14 cellular contexts compared by ENCODE assay signal in genomic region chr4:98682719-98683118, GRCh38. TPM values are rescaled to one million over a fixed set of nuclear protein-coding genes. Genes with fewer than 3 reads are reported as not detected.
DNase-seq lines count a peak whose midpoint lies in the region; ATAC-seq and TF ChIP-seq lines count a peak whose summit lies in the region.
"Had no signal": no experiment of that assay in that cellular context is flagged by ENCODE, and none has a peak within 500 bp of the region (broad histone marks: within the 10 kb centered on the region; RNA-seq: fewer than 3 reads in every experiment).

No MANE protein-coding gene starts in this region.

- no peak overlapping the region for H2AFZ ChIP-seq in SK-N-SH (ENCODE audit: low read depth)
- H2AFZ ChIP-seq: hepatocyte had no signal

- no peak for DNase-seq in heart left ventricle
- no peak for DNase-seq in cardiac septum (ENCODE audit: low spot score)
- peak; percentile 14 for DNase-seq in SK-N-SH
- peak; percentile 47 for DNase-seq in fibroblast of mammary gland (ENCODE audit: low read depth)
- DNase-seq in upper lobe of right lung, result no peak
- no peak for DNase-seq in hypothalamus (lab: John Stamatoyannopoulos, UW)
- no peak for DNase-seq in activated CD8-positive, alpha-beta memory T cell treated with anti-CD3 and anti-CD28 coated beads for 24 hours
- no peak for DNase-seq in amniotic stem cell (lab: John Stamatoyannopoulos, UW)
- DNase-seq: activated CD4-positive, alpha-beta T cell treated with anti-CD3 and anti-CD28 coated beads for 4 hours; CD8-positive, alpha-beta memory T cell; central memory CD4-positive, alpha-beta T cell; left colon; naive thymus-derived CD8-positive, alpha-beta T cell had no signal

- TF ChIP-seq CTCF in heart left ventricle (IDR thresholded peaks at IDR 0.05), result no peak
- TF ChIP-seq CTCF in SK-N-SH (IDR thresholded peaks at IDR 0.05), result no peak
- TF ChIP-seq CTCF in fibroblast of mammary gland (conservative IDR thresholded peaks at IDR 0.05; ENCODE audit: control insufficient read depth, insufficient read depth, low read depth, low read length), result no peak
- no peak for TF ChIP-seq CTCF in upper lobe of right lung (IDR thresholded peaks at IDR 0.05)

- H3K4me2 ChIP-seq in SK-N-SH, result no peak overlapping the region
- H3K4me2 ChIP-seq: hepatocyte had no signal

- H3K36me3 ChIP-seq in heart left ventricle (no peaks in the 10 kb centered on the region), SK-N-SH (replicated peaks in 1 of 2; ENCODE audit: control insufficient read depth in 1 of 2, insufficient read depth in 2 of 2, low read length in 1 of 2) (no peaks in the 10 kb centered on the region), upper lobe of right lung (no peaks in the 10 kb centered on the region)

- no peak overlapping the region for H3K4me3 ChIP-seq in heart left ventricle
- H3K4me3 ChIP-seq in SK-N-SH (ENCODE audit: low read depth in 2 of 2, low read length in 1 of 2), result no peak overlapping the region
- H3K4me3 ChIP-seq in fibroblast of mammary gland (ENCODE audit: control insufficient read depth, low read depth, low read length), result no peak overlapping the region
- H3K4me3 ChIP-seq in upper lobe of right lung, result no peak overlapping the region
- H3K4me3 ChIP-seq: hepatocyte had no signal

- H4K20me1 ChIP-seq in SK-N-SH (ENCODE audit: insufficient read depth), result no peaks in the 10 kb centered on the region

- no peak overlapping the region for H3K27ac ChIP-seq in heart left ventricle
- H3K27ac ChIP-seq in SK-N-SH (ENCODE audit: low read depth in 2 of 2, low read length in 1 of 2), result no peak overlapping the region
- H3K27ac ChIP-seq in upper lobe of right lung, result no peak overlapping the region
- H3K27ac ChIP-seq: hepatocyte had no signal

- H3K4me1 ChIP-seq in heart left ventricle (peaks cover 0 to 6% (median 0%) of the 10 kb centered on the region in 12 donors), SK-N-SH (ENCODE audit: control insufficient read depth in 1 of 2, insufficient read depth in 2 of 2, low read depth in 1 of 2, low read length in 1 of 2) (peaks cover 0 to 4% of the 10 kb centered on the region in 2 experiments; a peak in 3 of 4 replicates), upper lobe of right lung (no peaks in the 10 kb centered on the region)

- H3F3A ChIP-seq in SK-N-SH (replicated peaks; ENCODE audit: insufficient read depth), result peaks cover 8% of the 10 kb centered on the region

- no peak for TF ChIP-seq RAD21 in SK-N-SH (IDR thresholded peaks at IDR 0.05; ENCODE audit: low read length)

- TF ChIP-seq POLR2A in heart left ventricle (IDR thresholded peaks at IDR 0.05), result no peak

- no peak overlapping the region for H3K9ac ChIP-seq in SK-N-SH

- POLR2A ChIA-PET in SK-N-SH (lab: Yijun Ruan, JAX), result no interaction called here

- no peaks in the 10 kb centered on the region for H3K79me2 ChIP-seq in SK-N-SH (ENCODE audit: insufficient read depth)
- H3K79me2 ChIP-seq: hepatocyte had no signal

- intact Hi-C loops in heart left ventricle (cut with DNase I) (no loop called here), cardiac septum (cut with DNase I) (no loop called here), upper lobe of right lung (cut with DNase I) (no loop called here)

- ATAC-seq in heart left ventricle (peak in 3 of 4 donors; percentile 46 to 73 (median 52)), upper lobe of right lung (peak; percentile 20)
- ATAC-seq: left colon; naive thymus-derived CD8-positive, alpha-beta T cell had no signal

- TF ChIP-seq EP300 in SK-N-SH (IDR thresholded peaks at IDR 0.05; ENCODE audit: borderline replicate concordance in 1 of 2, low read depth in 1 of 2, low read length in 1 of 2), result peak in 1 of 2 experiments; percentile 35; a peak in 1 of 4 replicates

- WGBS in heart left ventricle, 4 donors, result 63 to 70% (median 67%) methylated on average over 2 of the region's 2 CpGs
- WGBS in SK-N-SH (ENCODE audit: low lambda C conversion rate), result 90% methylated on average over 2 of the region's 2 CpGs

- CTCF ChIA-PET in SK-N-SH (lab: Yijun Ruan, JAX), result no interaction called here

- H3K27me3 ChIP-seq in heart left ventricle, result no peaks in the 10 kb centered on the region
- no peaks in the 10 kb centered on the region for H3K27me3 ChIP-seq in SK-N-SH (ENCODE audit: insufficient read depth)
- H3K27me3 ChIP-seq in upper lobe of right lung, result no peaks in the 10 kb centered on the region
- H3K27me3 ChIP-seq: hepatocyte had no signal

- no peaks in the 10 kb centered on the region for H3K9me2 ChIP-seq in SK-N-SH

- H3K9me3 ChIP-seq in heart left ventricle (no peaks in the 10 kb centered on the region), SK-N-SH (no peaks in the 10 kb centered on the region), upper lobe of right lung (no peaks in the 10 kb centered on the region)

TF ChIP-seq in SK-N-SH, 30 proteins besides CTCF, POLR2A, EP300 and RAD21 (continues in another document):
- TF ChIP-seq TEAD4 (IDR thresholded peaks at IDR 0.05; ENCODE audit: borderline replicate concordance, insufficient read depth) (peak; percentile 36; the same call in 1 of the 2 replicates), FOSL2 (IDR thresholded peaks at IDR 0.05; ENCODE audit: borderline replicate concordance, low read depth) (no peak), EZH2phosphoT487 (IDR thresholded peaks at IDR 0.05; ENCODE audit: borderline replicate concordance, low read depth) (no peak), SIN3A (IDR thresholded peaks at IDR 0.05; ENCODE audit: borderline replicate concordance, low read depth, low read length) (no peak), CHD2 (IDR thresholded peaks at IDR 0.05; ENCODE audit: low read length, partially characterized antibody) (no peak), SMC3 (IDR thresholded peaks at IDR 0.05; ENCODE audit: low read depth, low read length) (no peak), TAF1 (IDR thresholded peaks at IDR 0.05; ENCODE audit: borderline replicate concordance, low read depth, low read length) (no peak), USF1 (IDR thresholded peaks at IDR 0.05; ENCODE audit: borderline replicate concordance, low read depth) (no peak), MEF2A (IDR thresholded peaks at IDR 0.05; ENCODE audit: borderline replicate concordance, low read depth) (no peak), FOXM1 (IDR thresholded peaks at IDR 0.05; ENCODE audit: low read depth) (no peak), RCOR1 (IDR thresholded peaks at IDR 0.05; ENCODE audit: low read length) (peak; percentile 84), POLR2AphosphoS5 (IDR thresholded peaks at IDR 0.05; ENCODE audit: low read depth, low read length) (no peak), RFX5 (IDR thresholded peaks at IDR 0.05; ENCODE audit: low read length) (no peak), TCF12 (IDR thresholded peaks at IDR 0.05) (peak; percentile 48; the same call in 1 of the 2 replicates), NFIC (IDR thresholded peaks at IDR 0.05; ENCODE audit: borderline replicate concordance) (peak; percentile 55; the same call in 1 of the 2 replicates), IRF3 (IDR thresholded peaks at IDR 0.05; ENCODE audit: low read depth, low read length) (no peak), MAX (IDR thresholded peaks at IDR 0.05; ENCODE audit: low read depth) (no peak), RXRA (IDR thresholded peaks at IDR 0.05; ENCODE audit: borderline replicate concordance, low read depth) (peak; percentile 59; the same call in 1 of the 2 replicates), YY1 (IDR thresholded peaks at IDR 0.05; ENCODE audit: low read depth) (no peak), MXI1 (IDR thresholded peaks at IDR 0.05; ENCODE audit: low read depth, low read length) (no peak), GABPA (IDR thresholded peaks at IDR 0.05; ENCODE audit: low read depth) (no peak), ZBTB33 (IDR thresholded peaks at IDR 0.05; ENCODE audit: borderline replicate concordance, low read depth) (no peak), ELF1 (IDR thresholded peaks at IDR 0.05) (no peak)

RNA-seq across cellular contexts. Expression of gene TSPAN5, which starts 24.3 kb away (rescaled TPM):
- 10 to 100 TPM in 1 of 9 donors, 1 to 10 TPM in 8; 1.6 to 10.2 (median 5.6) TPM for total RNA-seq in heart left ventricle
- polyA plus RNA-seq in heart left ventricle, result 1 to 10 TPM; 1.0 to 6.1 TPM
- total RNA-seq in cardiac septum, result 8.6 TPM
- 38.6 and 54.5 TPM in 2 replicates for polyA plus RNA-seq in SK-N-SH (2012; rRNA removed)
- 50.9 and 52.2 TPM in 2 replicates for polyA plus RNA-seq in SK-N-SH (2012; cell fraction: cytosol; rRNA removed)
- polyA plus RNA-seq in SK-N-SH (2012; cell fraction: nucleus; rRNA removed), result 31.5 and 41.2 TPM in 2 replicates
- 6.9 TPM for total RNA-seq in upper lobe of right lung

Comparison
In these comparisons a context has a peak if more than half of its experiments do, and no peak if none do; other contexts are left out.
1. DNase-seq: peak in SK-N-SH (single experiment) and fibroblast of mammary gland (single experiment); none in heart left ventricle (0 of 5), cardiac septum (single experiment), upper lobe of right lung (single experiment), hypothalamus (0 of 51), activated CD8-positive, alpha-beta memory T cell treated with anti-CD3 and anti-CD28 coated beads for 24 hours (single experiment) and amniotic stem cell (single experiment).